ENCODE assay signal across 11 cellular contexts in genomic region chr4:10098770-10099139, GRCh38. TPM values are rescaled to one million over a fixed set of nuclear protein-coding genes. Genes with fewer than 3 reads are reported as not detected.
DNase-seq lines count a peak whose midpoint lies in the region; ATAC-seq, FAIRE-seq and TF ChIP-seq lines count a peak whose summit lies in the region.
"Had no signal": no experiment of that assay in that cellular context is flagged by ENCODE, and none has a peak within 500 bp of the region (broad histone marks: within the 10 kb centered on the region; RNA-seq: fewer than 3 reads in every experiment).

No MANE protein-coding gene starts in this region.

- no peak overlapping the region for H2AFZ ChIP-seq in keratinocyte (ENCODE audit: control insufficient read depth, low read length)

- peaks cover 85% of the 10 kb centered on the region for H3K4me1 ChIP-seq in keratinocyte (ENCODE audit: control insufficient read depth, extremely low read depth, insufficient read depth, low read length)

- no peaks in the 10 kb centered on the region for H3K27me3 ChIP-seq in keratinocyte (ENCODE audit: control insufficient read depth, extremely low read depth, insufficient read depth, low read length)
- H3K27me3 ChIP-seq: pancreas, stomach had no signal

- H3K27ac Mint-ChIP-seq in activated naive CD4-positive, alpha-beta T cell treated with anti-CD3 and anti-CD28 coated beads, Interleukin-2, amount 10 ng/mL, durations not matched to agents 7 days and 5 days: peak overlapping the region; percentile 89

- peak; percentile 23 for FAIRE-seq in keratinocyte (lab: Jason Lieb, UNC)
- FAIRE-seq: pancreas had no signal

- ATAC-seq in HG03520 (IDR thresholded peaks at IDR 0.05; ENCODE audit: unreplicated experiment): no peak
- no peak for ATAC-seq in GM19455 (IDR thresholded peaks at IDR 0.05; ENCODE audit: unreplicated experiment)
- ATAC-seq: pancreas had no signal

- peaks cover 23% of the 10 kb centered on the region for H3K9me1 ChIP-seq in keratinocyte (ENCODE audit: control insufficient read depth, extremely low read depth, insufficient read depth, low read length)

- TF ChIP-seq CTCF in keratinocyte (optimal IDR thresholded peaks at IDR 0.05 in 1 of 3, IDR thresholded peaks at IDR 0.05 in 1 of 3, conservative IDR thresholded peaks at IDR 0.05 in 1 of 3; ENCODE audit: extremely low read depth in 1 of 3, insufficient read depth in 2 of 3, low read length in 3 of 3): no peak

- H3K4me3 Mint-ChIP-seq in activated naive CD4-positive, alpha-beta T cell treated with anti-CD3 and anti-CD28 coated beads, Interleukin-2, amount 10 ng/mL, durations not matched to agents 7 days and 5 days: no peak overlapping the region

- no peaks in the 10 kb centered on the region for H3K27me3 Mint-ChIP-seq in activated naive CD4-positive, alpha-beta T cell treated with anti-CD3 and anti-CD28 coated beads, Interleukin-2, amount 10 ng/mL, durations not matched to agents 7 days and 5 days

- peaks cover 78% of the 10 kb centered on the region for H3K79me2 ChIP-seq in keratinocyte (ENCODE audit: control insufficient read depth, insufficient read depth, low read length)

- dilution Hi-C loops in keratinocyte (cut with MboI; ENCODE audit: extremely low pct_ligation_motif_present, low sequenced_read_pairs): no loop called here

- H3K9me3 ChIP-seq in KOPT-K1 (ENCODE audit: insufficient read depth, low read length, poor library complexity, severe bottlenecking) (no peaks in the 10 kb centered on the region), keratinocyte (ENCODE audit: control insufficient read depth, low read depth, low read length) (no peaks in the 10 kb centered on the region)
- H3K9me3 ChIP-seq: pancreas, stomach had no signal

- H3K9ac ChIP-seq in keratinocyte (ENCODE audit: control insufficient read depth, extremely low read depth, insufficient read depth, low read length): no peak overlapping the region

- DNase-seq in AG08396 (ENCODE audit: low spot score): peak; percentile 46
- peak; percentile 45 for DNase-seq in activated naive CD4-positive, alpha-beta T cell treated with anti-CD3 and anti-CD28 coated beads, Interleukin-2, amount 10 ng/mL, durations not matched to agents 7 days and 5 days
- DNase-seq in keratinocyte (ENCODE audit: low read depth, low spot score): no peak
- DNase-seq in Ammon's horn (ENCODE audit: low spot score): no peak
- no peak for DNase-seq in ecto neural progenitor cell (ENCODE audit: low spot score)
- DNase-seq: NCI-H1417 treated with DMSO at 0.1 percent for 48 hours, stomach had no signal

- peaks cover 90% of the 10 kb centered on the region for H3K36me3 ChIP-seq in KOPT-K1 (ENCODE audit: insufficient read depth, low read length)
- H3K36me3 ChIP-seq in keratinocyte (ENCODE audit: control insufficient read depth in 2 of 2, extremely low read depth in 1 of 2, insufficient read depth in 2 of 2, low read length in 2 of 2): peaks cover 65 to 77% of the 10 kb centered on the region in 2 experiments

- H3K4me3 ChIP-seq in keratinocyte (ENCODE audit: control insufficient read depth in 2 of 3, extremely low read depth in 1 of 3, insufficient read depth in 2 of 3, low read depth in 1 of 3, low read length in 3 of 3): no peak overlapping the region
- H3K4me3 ChIP-seq: pancreas, stomach had no signal

- no peak overlapping the region for H3K4me2 ChIP-seq in keratinocyte (ENCODE audit: control insufficient read depth, extremely low read depth, insufficient read depth, low read depth, low read length)

- no peaks in the 10 kb centered on the region for H3K9me3 Mint-ChIP-seq in activated naive CD4-positive, alpha-beta T cell treated with anti-CD3 and anti-CD28 coated beads, Interleukin-2, amount 10 ng/mL, durations not matched to agents 7 days and 5 days

- CTCF ChIA-PET in activated naive CD4-positive, alpha-beta T cell treated with anti-CD3 and anti-CD28 coated beads, Interleukin-2, amount 10 ng/mL, durations not matched to agents 7 days and 5 days (lab: Charles Lee): no interaction called here

- peaks cover 79% of the 10 kb centered on the region for H3K36me3 Mint-ChIP-seq in activated naive CD4-positive, alpha-beta T cell treated with anti-CD3 and anti-CD28 coated beads, Interleukin-2, amount 10 ng/mL, durations not matched to agents 7 days and 5 days

- H3K27ac ChIP-seq in KOPT-K1 (ENCODE audit: low read depth, low read length, poor library complexity, severe bottlenecking): peak overlapping the region; percentile 90
- peak overlapping the region; percentile 89 for H3K27ac ChIP-seq in keratinocyte (ENCODE audit: control insufficient read depth, insufficient read depth, low read length)
- H3K27ac ChIP-seq: pancreas had no signal

- peaks cover 99% of the 10 kb centered on the region for H3K4me1 Mint-ChIP-seq in activated naive CD4-positive, alpha-beta T cell treated with anti-CD3 and anti-CD28 coated beads, Interleukin-2, amount 10 ng/mL, durations not matched to agents 7 days and 5 days

- peaks cover 52% of the 10 kb centered on the region for H4K20me1 ChIP-seq in keratinocyte (ENCODE audit: control insufficient read depth, extremely low read depth, insufficient read depth, low read length)

RNA-seq across cellular contexts. Expression of gene WDR1, which starts 17.8 kb away (rescaled TPM):
- 388 to 423 TPM (median 388 TPM) in 3 replicates for polyA plus RNA-seq in keratinocyte
- 337 TPM for polyA plus RNA-seq in keratinocyte (2011; ENCODE audit: low read depth)
- polyA plus RNA-seq in keratinocyte (2011; cell fraction: cytosol; rRNA removed): 391 and 468 TPM in 2 replicates
- 312 and 336 TPM in 2 replicates for polyA plus RNA-seq in keratinocyte (2011; cell fraction: nucleus; rRNA removed)
- 204 and 352 TPM in 2 replicates for polyA plus RNA-seq in keratinocyte (2012; ENCODE audit: low replicate concordance)
- polyA minus RNA-seq in keratinocyte: 342 to 533 TPM (median 448 TPM) in 3 replicates
- polyA minus RNA-seq in keratinocyte (2011; cell fraction: cytosol; rRNA and poly(A)+ RNA removed): 411 TPM
- polyA minus RNA-seq in keratinocyte (2011; cell fraction: nucleus; rRNA and poly(A)+ RNA removed): 185 and 236 TPM in 2 replicates

Comparison
In these comparisons a context has a peak if more than half of its experiments do, and no peak if none do; other contexts are left out.
1. DNase-seq: peak in AG08396 (single experiment) and activated naive CD4-positive, alpha-beta T cell treated with anti-CD3 and anti-CD28 coated beads, Interleukin-2, amount 10 ng/mL, durations not matched to agents 7 days and 5 days (single experiment); none in keratinocyte (single experiment), Ammon's horn (single experiment) and ecto neural progenitor cell (single experiment).